In the genomic region with DNA sequence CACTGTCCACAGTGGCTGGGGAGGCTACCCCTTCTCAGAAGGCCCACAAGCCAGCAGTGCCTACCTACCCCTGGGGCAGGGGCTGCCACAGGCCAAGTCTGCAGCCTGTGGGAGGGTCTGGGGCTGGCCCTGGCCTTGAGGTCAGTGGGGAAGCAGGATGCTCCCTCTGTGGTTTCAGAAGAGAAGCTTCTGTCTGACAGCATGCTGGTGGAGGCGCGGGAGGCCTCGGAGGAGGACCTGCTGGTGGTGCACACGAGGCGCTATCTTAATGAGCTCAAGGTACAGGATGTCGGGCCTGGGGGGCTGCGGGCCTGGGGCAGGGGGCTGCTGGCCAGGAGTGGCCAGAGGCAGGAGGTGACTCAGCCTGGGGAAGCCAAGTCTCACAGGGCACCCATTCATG, we compare ENCODE assay signal across 20 cellular contexts. TPM values are rescaled to one million over a fixed set of nuclear protein-coding genes. Genes with fewer than 3 reads are reported as not detected.
A peak's percentile ranks its signal among the peaks of the same experiment; 100 is the strongest.
DNase-seq lines count a peak whose midpoint lies in the region; ATAC-seq, FAIRE-seq and TF ChIP-seq lines count a peak whose summit lies in the region.
"Had no signal": no experiment of that assay in that cellular context is flagged by ENCODE, and none has a peak within 500 bp of the region (broad histone marks: within the 10 kb centered on the region; RNA-seq: fewer than 3 reads in every experiment).

No MANE protein-coding gene starts in this region.

- H3K27ac Mint-ChIP-seq in naive thymus-derived CD4-positive, alpha-beta T cell, result peak overlapping the region in 1 of 9 donors; percentile 5
- no peak overlapping the region for H3K27ac Mint-ChIP-seq in type B pancreatic cell
- H3K27ac Mint-ChIP-seq in activated T-helper 17 cell treated with anti-CD3 and anti-CD28 coated beads, Interleukin-2, amount 50 U/mL, for 72 hours, result no peak overlapping the region
- no peak overlapping the region for H3K27ac Mint-ChIP-seq in activated CD4-positive, alpha-beta T cell treated with anti-CD3 and anti-CD28 coated beads, Interleukin-2, amount 10 ng/mL, durations not matched to agents 7 days and 5 days
- H3K27ac Mint-ChIP-seq: CD8-positive, alpha-beta T cell; GM23338 had no signal

- in situ Hi-C loops in HepG2 (cut with HindIII; ENCODE audit: extremely low pct_ligation_motif_present, low pct_unique_long_range_greater_than_20kb), result no loop called here

- peaks cover 0 to 4% (median 1%) of the 10 kb centered on the region in 5 donors for H3K36me3 Mint-ChIP-seq in naive thymus-derived CD4-positive, alpha-beta T cell
- H3K36me3 Mint-ChIP-seq in type B pancreatic cell, result peaks cover 15% of the 10 kb centered on the region
- no peaks in the 10 kb centered on the region for H3K36me3 Mint-ChIP-seq in activated T-helper 17 cell treated with anti-CD3 and anti-CD28 coated beads, Interleukin-2, amount 50 U/mL, for 72 hours (ENCODE audit: low read depth)
- H3K36me3 Mint-ChIP-seq in activated CD4-positive, alpha-beta T cell treated with anti-CD3 and anti-CD28 coated beads, Interleukin-2, amount 10 ng/mL, durations not matched to agents 7 days and 5 days (ENCODE audit: low read depth), result no peaks in the 10 kb centered on the region

- H3K9me3 Mint-ChIP-seq in naive thymus-derived CD4-positive, alpha-beta T cell, result no peaks in the 10 kb centered on the region
- no peaks in the 10 kb centered on the region for H3K9me3 Mint-ChIP-seq in type B pancreatic cell
- H3K9me3 Mint-ChIP-seq in activated T-helper 17 cell treated with anti-CD3 and anti-CD28 coated beads, Interleukin-2, amount 50 U/mL, for 72 hours, result no peaks in the 10 kb centered on the region
- no peaks in the 10 kb centered on the region for H3K9me3 Mint-ChIP-seq in activated CD4-positive, alpha-beta T cell treated with anti-CD3 and anti-CD28 coated beads, Interleukin-2, amount 10 ng/mL, durations not matched to agents 7 days and 5 days
- H3K9me3 Mint-ChIP-seq: CD8-positive, alpha-beta T cell; GM23338 had no signal

- CTCF ChIA-PET in HepG2 (lab: Yijun Ruan, JAX; ENCODE audit: low intra/inter-chr PET ratio, low total read pairs) (no interaction called here), H1 (lab: Charles Lee; ENCODE audit: partially characterized antibody) (interaction anchor here (0.8 to 13.7 kb wide), 6 partner anchors 14 to 199 kb away, joined by 3 to 159 read pairs (median 4); no protein-coding TSS in a partner anchor)
- CTCF ChIA-PET in naive thymus-derived CD4-positive, alpha-beta T cell (lab: Charles Lee), result no interaction called here
- CTCF ChIA-PET in activated CD4-positive, alpha-beta T cell treated with anti-CD3 and anti-CD28 coated beads, Interleukin-2, amount 10 ng/mL, durations not matched to agents 7 days and 5 days (lab: Charles Lee), result interaction anchor here (0.6 to 1.7 kb wide), 3 partner anchors 107 to 400 kb away, joined by 3 to 4 read pairs (median 3); no protein-coding TSS in a partner anchor

- no peak overlapping the region for H3K56ac ChIP-seq in H1 (replicated peaks; ENCODE audit: insufficient read length, low read depth, low read length)

- peaks cover 8% of the 10 kb centered on the region; the same call in 1 of the 2 replicates for H3K23me2 ChIP-seq in H1 (ENCODE audit: low read depth, low read length)

- peaks cover 86% of the 10 kb centered on the region for H3K4me1 ChIP-seq in HepG2 (ENCODE audit: insufficient read depth, low read length)
- H3K4me1 ChIP-seq in right lobe of liver, result peaks cover 0 to 19% (median 5%) of the 10 kb centered on the region in 4 donors
- H3K4me1 ChIP-seq in H1 (replicated peaks in 1 of 4; ENCODE audit: control insufficient read depth in 3 of 4, insufficient read depth in 4 of 4, low read length in 3 of 4), result peaks cover 0 to 17% (median 7%) of the 10 kb centered on the region in 4 experiments; a peak in 4 of 7 replicates
- H3K4me1 ChIP-seq in naive thymus-derived CD4-positive, alpha-beta T cell (ENCODE audit: control insufficient read depth in 2 of 2, insufficient read depth in 2 of 2, low read length in 2 of 2), result peaks cover 12 to 15% of the 10 kb centered on the region in 2 donors

- TF ChIP-seq POLR2A in HepG2 (IDR thresholded peaks at IDR 0.05; ENCODE audit: insufficient read depth in 1 of 2, low read depth in 2 of 2, low read length in 2 of 2) (no peak), right lobe of liver (IDR thresholded peaks at IDR 0.05) (no peak), H1 (IDR thresholded peaks at IDR 0.05; ENCODE audit: control extremely low read depth in 1 of 2, low read depth in 2 of 2, low read length in 2 of 2) (no peak)

- H2AFZ ChIP-seq in HepG2 (ENCODE audit: low read length), result no peak overlapping the region
- no peak overlapping the region for H2AFZ ChIP-seq in H1 (ENCODE audit: low read length)
- H2AFZ ChIP-seq: GM23338 had no signal

- H4K20me1 ChIP-seq in HepG2 (ENCODE audit: insufficient read depth, low read length) (no peaks in the 10 kb centered on the region), H1 (replicated peaks in 1 of 2; ENCODE audit: control insufficient read depth in 1 of 2, insufficient read depth in 2 of 2, low read length in 2 of 2) (no peaks in the 10 kb centered on the region)

- H3K4ac ChIP-seq in H1 (replicated peaks; ENCODE audit: insufficient read length, low read depth, low read length), result no peak overlapping the region

- no peak overlapping the region for H3K14ac ChIP-seq in H1 (ENCODE audit: insufficient read length)

- H3K36me3 ChIP-seq in HepG2 (replicated peaks in 1 of 2; ENCODE audit: control insufficient read depth in 1 of 2, insufficient read depth in 2 of 2, low read length in 2 of 2), result no peaks in the 10 kb centered on the region; a peak in 1 of 5 replicates
- no peaks in the 10 kb centered on the region for H3K36me3 ChIP-seq in right lobe of liver
- H3K36me3 ChIP-seq in H1 (ENCODE audit: control insufficient read depth in 2 of 4, insufficient read depth in 4 of 4, low read length in 3 of 4), result no peaks in the 10 kb centered on the region
- H3K36me3 ChIP-seq in naive thymus-derived CD4-positive, alpha-beta T cell (ENCODE audit: control insufficient read depth in 2 of 3, insufficient read depth in 3 of 3, low read length in 3 of 3), result no peaks in the 10 kb centered on the region
- H3K36me3 ChIP-seq: MG63 had no signal

- H4K5ac ChIP-seq in H1 (ENCODE audit: insufficient read length, low read depth, low read length), result no peak overlapping the region

- H3K18ac ChIP-seq in H1 (ENCODE audit: extremely low read depth, low read length), result no peak overlapping the region

- H4K8ac ChIP-seq in H1 (ENCODE audit: extremely low read depth, insufficient read depth, low read length), result peak overlapping the region; percentile 86

- POLR2A ChIA-PET in HepG2 (lab: Yijun Ruan, JAX), result no interaction called here
- POLR2A ChIA-PET in H1 (lab: Charles Lee; ENCODE audit: partially characterized antibody), result no interaction called here
- POLR2A ChIA-PET in naive thymus-derived CD4-positive, alpha-beta T cell (lab: Charles Lee), result no interaction called here
- POLR2A ChIA-PET in activated CD4-positive, alpha-beta T cell treated with anti-CD3 and anti-CD28 coated beads, Interleukin-2, amount 10 ng/mL, durations not matched to agents 7 days and 5 days (lab: Charles Lee), result no interaction called here

- H2AK5ac ChIP-seq in H1 (ENCODE audit: low read depth, low read length), result no peak overlapping the region

- H3K9ac ChIP-seq in HepG2 (ENCODE audit: insufficient read depth, low read depth, low read length), result no peak overlapping the region
- H3K9ac ChIP-seq in H1 (replicated peaks in 1 of 4; ENCODE audit: extremely low read depth in 1 of 4, low read depth in 3 of 4, low read length in 3 of 4), result no peak overlapping the region
- H3K9ac ChIP-seq: KMS-11 had no signal

- intact Hi-C loops in HepG2 (cut with micrococcal nuclease; ENCODE audit: unreplicated experiment), result no loop called here
- intact Hi-C loops in right lobe of liver (cut with DNase I), result no loop called here
- intact Hi-C loops in posterior vena cava (cut with DNase I), result no loop called here
- intact Hi-C loops in naive thymus-derived CD4-positive, alpha-beta T cell (cut with micrococcal nuclease), result loop anchor here (5.0 kb wide), 2 partner anchors 409 to 471 kb away; no protein-coding TSS in a partner anchor

- H3K79me1 ChIP-seq in H1 (ENCODE audit: low read depth, low read length), result no peaks in the 10 kb centered on the region

- TF ChIP-seq CTCF in HepG2 (CRISPR knock-in tag; IDR thresholded peaks at IDR 0.05) (no peak), right lobe of liver (IDR thresholded peaks at IDR 0.05) (no peak), H1 (IDR thresholded peaks at IDR 0.05; ENCODE audit: control extremely low read depth in 1 of 3, insufficient read depth in 1 of 3, low read depth in 1 of 3, low read length in 3 of 3) (no peak), type B pancreatic cell (conservative IDR thresholded peaks at IDR 0.05) (no peak)

- no peak overlapping the region for H2BK20ac ChIP-seq in H1 (ENCODE audit: low read length)

- 59% methylated on average over 6 of the region's 7 CpGs for WGBS in HepG2 (ENCODE audit: low lambda C conversion rate)
- WGBS in right lobe of liver (ENCODE audit: insufficient coverage, low coverage, low lambda C conversion rate, missing lambda C conversion rate), result 95% methylated on average over 7 of the region's 7 CpGs
- 95% methylated on average over 3 of the region's 7 CpGs; no CpG with 5 or more reads in 1 of the 2 experiments for WGBS in H1 (ENCODE audit: extremely low coverage in 1 of 2, insufficient coverage in 1 of 2, insufficient read length in 1 of 2, insufficient replicate concordance in 2 of 2, low coverage in 1 of 2, low lambda C conversion rate in 2 of 2, missing lambda C conversion rate in 1 of 2), 2 experiments

- H3K27me3 Mint-ChIP-seq in naive thymus-derived CD4-positive, alpha-beta T cell, result peaks cover 0 to 9% (median 0%) of the 10 kb centered on the region in 5 donors
- no peaks in the 10 kb centered on the region for H3K27me3 Mint-ChIP-seq in type B pancreatic cell
- no peaks in the 10 kb centered on the region for H3K27me3 Mint-ChIP-seq in activated T-helper 17 cell treated with anti-CD3 and anti-CD28 coated beads, Interleukin-2, amount 50 U/mL, for 72 hours
- H3K27me3 Mint-ChIP-seq in activated CD4-positive, alpha-beta T cell treated with anti-CD3 and anti-CD28 coated beads, Interleukin-2, amount 10 ng/mL, durations not matched to agents 7 days and 5 days, result no peaks in the 10 kb centered on the region

- H2BK5ac ChIP-seq in H1 (ENCODE audit: low read depth, low read length), result no peak overlapping the region

- BruUV-seq in HepG2 (replicated peaks; lab: Mats Ljungman, UMichigan), result no TSS peak

- no peak for FAIRE-seq in HepG2 (lab: Jason Lieb, UNC)
- FAIRE-seq in H1 (lab: Jason Lieb, UNC), result no peak
- FAIRE-seq: A549, D721Med had no signal

- peak overlapping the region in 1 of 10 donors; percentile 48 for H3K4me3 Mint-ChIP-seq in naive thymus-derived CD4-positive, alpha-beta T cell
- no peak overlapping the region for H3K4me3 Mint-ChIP-seq in type B pancreatic cell
- H3K4me3 Mint-ChIP-seq in activated T-helper 17 cell treated with anti-CD3 and anti-CD28 coated beads, Interleukin-2, amount 50 U/mL, for 72 hours, result no peak overlapping the region
- H3K4me3 Mint-ChIP-seq in activated CD4-positive, alpha-beta T cell treated with anti-CD3 and anti-CD28 coated beads, Interleukin-2, amount 10 ng/mL, durations not matched to agents 7 days and 5 days, result no peak overlapping the region
- H3K4me3 Mint-ChIP-seq: CD8-positive, alpha-beta T cell; GM23338 had no signal

- H3K4me2 ChIP-seq in HepG2 (ENCODE audit: low read depth, low read length) (peak overlapping the region; percentile 7; the same call in 1 of the 2 replicates), H1 (ENCODE audit: insufficient read depth in 1 of 2, low read depth in 2 of 2, low read length in 2 of 2) (no peak overlapping the region)
- H3K4me2 ChIP-seq: A549, GM23338, KMS-11 had no signal

- no peak for TF ChIP-seq EP300 in HepG2 (IDR thresholded peaks at IDR 0.05; ENCODE audit: low read depth in 2 of 2, low read length in 2 of 2)
- no peak for TF ChIP-seq EP300 in HepG2 (CRISPR knock-in tag; IDR thresholded peaks at IDR 0.05; ENCODE audit: borderline replicate concordance)
- no peak for TF ChIP-seq EP300 in H1 (IDR thresholded peaks at IDR 0.05; ENCODE audit: borderline replicate concordance in 1 of 2, low read depth in 2 of 2, low read length in 2 of 2)

- no peak for DNase-seq in HepG2 (ENCODE audit: low spot score)
- no peak for DNase-seq in right lobe of liver
- DNase-seq in H1 (ENCODE audit: low read depth in 1 of 2, low spot score in 2 of 2), result no peak
- DNase-seq in posterior vena cava (ENCODE audit: low spot score), result peak; percentile 75
- DNase-seq in naive thymus-derived CD4-positive, alpha-beta T cell, result no peak
- DNase-seq in type B pancreatic cell (ENCODE audit: extremely low spot score, unreplicated experiment), result no peak
- no peak for DNase-seq in activated CD4-positive, alpha-beta T cell treated with anti-CD3 and anti-CD28 coated beads, Interleukin-2, amount 10 ng/mL, durations not matched to agents 7 days and 5 days
- DNase-seq: AML-193; CD8-positive, alpha-beta T cell; DND-41; GF-D8; MG63; NCI-H1105 treated with DMSO at 0.1 percent for 48 hours; NCI-H187; NCI-H446 had no signal

- H3K4me3 ChIP-seq in HepG2 (replicated peaks in 1 of 3; ENCODE audit: insufficient read depth in 1 of 3, low read depth in 2 of 3, low read length in 3 of 3) (no peak overlapping the region; a peak in 1 of 6 replicates), right lobe of liver (no peak overlapping the region), H1 (ENCODE audit: extremely low read depth in 1 of 4, insufficient read depth in 2 of 4, low read depth in 3 of 4, low read length in 4 of 4) (no peak overlapping the region)
- H3K4me3 ChIP-seq in naive thymus-derived CD4-positive, alpha-beta T cell (ENCODE audit: low read length), result no peak overlapping the region
- H3K4me3 ChIP-seq: A549, GM23338, MG63 had no signal

- H2BK120ac ChIP-seq in H1 (replicated peaks; ENCODE audit: low read depth, low read length), result no peak overlapping the region

- no peak overlapping the region for H4K91ac ChIP-seq in H1 (replicated peaks; ENCODE audit: insufficient read length, low read length)

- no peak for ATAC-seq in HepG2
- no peak for ATAC-seq in right lobe of liver
- no peak for ATAC-seq in naive thymus-derived CD4-positive, alpha-beta T cell
- ATAC-seq in activated T-helper 17 cell treated with anti-CD3 and anti-CD28 coated beads, Interleukin-2, amount 50 U/mL, for 72 hours (replicated peaks), result no peak
- ATAC-seq: A549; CD8-positive, alpha-beta T cell; GM23338 had no signal

- H3K4me1 Mint-ChIP-seq in naive thymus-derived CD4-positive, alpha-beta T cell, result peaks cover 16 to 26% (median 22%) of the 10 kb centered on the region in 7 donors
- peaks cover 42% of the 10 kb centered on the region for H3K4me1 Mint-ChIP-seq in type B pancreatic cell (ENCODE audit: unreplicated experiment)
- peaks cover 11% of the 10 kb centered on the region for H3K4me1 Mint-ChIP-seq in activated T-helper 17 cell treated with anti-CD3 and anti-CD28 coated beads, Interleukin-2, amount 50 U/mL, for 72 hours
- peaks cover 21% of the 10 kb centered on the region for H3K4me1 Mint-ChIP-seq in activated CD4-positive, alpha-beta T cell treated with anti-CD3 and anti-CD28 coated beads, Interleukin-2, amount 10 ng/mL, durations not matched to agents 7 days and 5 days

- H3K27ac ChIP-seq in HepG2 (ENCODE audit: extremely low read length, insufficient read depth, low read length) (no peak overlapping the region), right lobe of liver (no peak overlapping the region), H1 (ENCODE audit: low read depth, low read length) (no peak overlapping the region)
- no peak overlapping the region for H3K27ac ChIP-seq in naive thymus-derived CD4-positive, alpha-beta T cell (ENCODE audit: low read depth, low read length)
- H3K27ac ChIP-seq: A549, KMS-11 had no signal

- H2BK12ac ChIP-seq in H1 (ENCODE audit: low read depth, low read length), result no peak overlapping the region

- peaks cover 8% of the 10 kb centered on the region for H3K79me2 ChIP-seq in HepG2 (ENCODE audit: insufficient read depth, low read length)
- H3K79me2 ChIP-seq in H1 (ENCODE audit: control insufficient read depth in 1 of 2, insufficient read depth in 2 of 2, low read length in 2 of 2), result no peaks in the 10 kb centered on the region

- H3K9me3 ChIP-seq in HepG2 (ENCODE audit: low read length) (no peaks in the 10 kb centered on the region), right lobe of liver (no peaks in the 10 kb centered on the region), H1 (ENCODE audit: insufficient read depth in 2 of 2, low read depth in 1 of 2, low read length in 1 of 2) (no peaks in the 10 kb centered on the region)
- no peaks in the 10 kb centered on the region for H3K9me3 ChIP-seq in naive thymus-derived CD4-positive, alpha-beta T cell (ENCODE audit: control insufficient read depth in 2 of 3, low read length in 3 of 3)
- H3K9me3 ChIP-seq: A549, MG63 had no signal

- no peaks in the 10 kb centered on the region; a peak in 1 of 5 replicates for H3K27me3 ChIP-seq in HepG2 (ENCODE audit: control insufficient read depth in 1 of 2, insufficient read depth in 2 of 2, low read length in 2 of 2)
- no peaks in the 10 kb centered on the region for H3K27me3 ChIP-seq in right lobe of liver
- H3K27me3 ChIP-seq in H1 (replicated peaks in 1 of 4; ENCODE audit: control insufficient read depth in 3 of 4, extremely low read depth in 1 of 4, insufficient read depth in 3 of 4, low read length in 3 of 4), result peaks cover 0 to 9% (median 4%) of the 10 kb centered on the region in 4 experiments; a peak in 5 of 7 replicates
- no peaks in the 10 kb centered on the region for H3K27me3 ChIP-seq in naive thymus-derived CD4-positive, alpha-beta T cell (ENCODE audit: control insufficient read depth in 2 of 2, insufficient read depth in 2 of 2, low read length in 2 of 2)
- H3K27me3 ChIP-seq: MG63 had no signal

- no peak overlapping the region for H3K23ac ChIP-seq in H1 (ENCODE audit: insufficient read length)

- TF ChIP-seq RAD21 in HepG2 (CRISPR knock-in tag; IDR thresholded peaks at IDR 0.05) (no peak), H1 (IDR thresholded peaks at IDR 0.05 in 1 of 2, conservative IDR thresholded peaks at IDR 0.05 in 1 of 2; ENCODE audit: low read depth in 2 of 2, low read length in 2 of 2) (no peak)

- H2BK15ac ChIP-seq in H1 (ENCODE audit: low read length), result no peak overlapping the region

RNA-seq across cellular contexts. Expression of gene HDAC11, which starts 3.2 kb away (rescaled TPM):
- total RNA-seq in HepG2 (2016; rRNA removed; fragmentation: Illumina TruSeq; extraction: Trizol) (10.5 and 13.7 TPM in 2 replicates), right lobe of liver (10 to 100 TPM in 1 of 6 experiments, 1 to 10 TPM in 5; 2.2 to 10.8 (median 5.0) TPM), posterior vena cava (10 to 100 TPM; 12.9 to 15.3 TPM), type B pancreatic cell (ENCODE audit: low replicate concordance) (21.9 and 26.1 TPM in 2 replicates)
- 4.0 and 4.5 TPM in 2 replicates for total RNA-seq in HepG2 (2016; cell fraction: cytosol; rRNA removed; fragmentation: Illumina TruSeq; extraction: Trizol; ENCODE audit: low read depth)
- 8.3 and 12.0 TPM in 2 replicates for total RNA-seq in HepG2 (2016; cell fraction: insoluble cytoplasmic fraction; rRNA removed; fragmentation: Illumina TruSeq; extraction: Trizol)
- 8.1 and 8.4 TPM in 2 replicates for total RNA-seq in HepG2 (2016; cell fraction: membrane; rRNA removed; fragmentation: Illumina TruSeq; extraction: Trizol)
- total RNA-seq in HepG2 (2016; cell fraction: nucleus; rRNA removed; fragmentation: Illumina TruSeq; extraction: Trizol), result 5.7 and 8.2 TPM in 2 replicates
- polyA plus RNA-seq in HepG2 (2011; rRNA removed) (33.1 and 49.7 TPM in 2 replicates), H1 (2011; rRNA removed) (6.8 and 7.7 TPM in 2 replicates)
- polyA plus RNA-seq in HepG2 (2011; cell fraction: cytosol; rRNA removed), result 45.0 and 52.1 TPM in 2 replicates
- polyA plus RNA-seq in HepG2 (2011; cell fraction: nucleus; rRNA removed), result 54.1 and 56.2 TPM in 2 replicates
- polyA plus RNA-seq in HepG2 (2012), result 51.6 and 55.6 TPM in 2 replicates
- polyA plus RNA-seq in HepG2 (2016; cell fraction: cytosol; fragmentation: Illumina TruSeq; extraction: Trizol; ENCODE audit: low read depth), result 4.4 and 6.3 TPM in 2 replicates
- 9.3 and 10.5 TPM in 2 replicates for polyA plus RNA-seq in HepG2 (2016; cell fraction: insoluble cytoplasmic fraction; fragmentation: Illumina TruSeq; extraction: Trizol; ENCODE audit: low read depth)
- polyA plus RNA-seq in HepG2 (2016; cell fraction: membrane; fragmentation: Illumina TruSeq; extraction: Trizol; ENCODE audit: low read depth), result 7.6 and 9.8 TPM in 2 replicates
- polyA plus RNA-seq in HepG2 (2016; cell fraction: nucleus; fragmentation: Illumina TruSeq; extraction: Trizol; ENCODE audit: insufficient read depth, low read depth), result 10.6 and 11.8 TPM in 2 replicates
- polyA minus RNA-seq in HepG2 (2011; rRNA and poly(A)+ RNA removed; ENCODE audit: low replicate concordance), result 4.8 and 66.6 TPM in 2 replicates
- polyA minus RNA-seq in HepG2 (2011; cell fraction: cytosol; rRNA and poly(A)+ RNA removed), result 29.4 and 31.1 TPM in 2 replicates
- 21.3 and 22.1 TPM in 2 replicates for polyA minus RNA-seq in HepG2 (2011; cell fraction: nucleus; rRNA and poly(A)+ RNA removed)
- 7.4 and 7.5 TPM in 2 replicates for total RNA-seq in H1 (2021; fragmentation: NEBNext Ultra II Directional; extraction: Animal tissue kit (Norgen Biotek cat#: 25700))
- 7.9 TPM for polyA plus RNA-seq in H1 (2011; cell fraction: cytosol; rRNA removed)
- 8.3 TPM for polyA plus RNA-seq in H1 (2011; cell fraction: nucleus; rRNA removed)
- polyA plus RNA-seq in H1 (2012, experiment 1 of 2), result 6.0 to 17.0 TPM (median 10.6 TPM) in 4 replicates
- 20.4 TPM for polyA plus RNA-seq in H1 (2012, experiment 2 of 2)
- 5.8 TPM for polyA plus RNA-seq in H1 (2013, experiment 1 of 2)
- 6.0 TPM for polyA plus RNA-seq in H1 (2013, experiment 2 of 2)
- polyA minus RNA-seq in H1 (2011; rRNA and poly(A)+ RNA removed), result 5.5 and 9.7 TPM in 2 replicates
- 5.5 TPM for polyA minus RNA-seq in H1 (2011; cell fraction: cytosol; rRNA and poly(A)+ RNA removed)
- polyA minus RNA-seq in H1 (2011; cell fraction: nucleus; rRNA and poly(A)+ RNA removed), result 6.2 TPM
- total RNA-seq in naive thymus-derived CD4-positive, alpha-beta T cell, result 1 to 10 TPM; 1.2 to 8.0 (median 7.3) TPM
- polyA plus RNA-seq in naive thymus-derived CD4-positive, alpha-beta T cell, result 1 to 10 TPM; 4.5 to 6.3 TPM
- total RNA-seq in activated T-helper 17 cell treated with anti-CD3 and anti-CD28 coated beads, Interleukin-2, amount 50 U/mL, for 72 hours, result 1 to 10 TPM; 3.6 to 5.4 TPM
- 1 to 10 TPM; 1.6 to 2.3 TPM for total RNA-seq in activated CD4-positive, alpha-beta T cell treated with anti-CD3 and anti-CD28 coated beads, Interleukin-2, amount 10 ng/mL, durations not matched to agents 7 days and 5 days

Comparison
In these comparisons a context has a peak if more than half of its experiments do, and no peak if none do; other contexts are left out.
1. CTCF ChIA-PET loops: an anchor here in H1 (0.8 to 13.7 kb wide) and activated CD4-positive, alpha-beta T cell treated with anti-CD3 and anti-CD28 coated beads, Interleukin-2, amount 10 ng/mL, durations not matched to agents 7 days and 5 days (0.6 to 1.7 kb wide); none called in HepG2 and naive thymus-derived CD4-positive, alpha-beta T cell.
2. intact Hi-C loops: an anchor here in naive thymus-derived CD4-positive, alpha-beta T cell (5.0 kb wide); none called in HepG2, right lobe of liver and posterior vena cava.